29 cellular contexts compared by ENCODE assay signal in the genomic region with DNA sequence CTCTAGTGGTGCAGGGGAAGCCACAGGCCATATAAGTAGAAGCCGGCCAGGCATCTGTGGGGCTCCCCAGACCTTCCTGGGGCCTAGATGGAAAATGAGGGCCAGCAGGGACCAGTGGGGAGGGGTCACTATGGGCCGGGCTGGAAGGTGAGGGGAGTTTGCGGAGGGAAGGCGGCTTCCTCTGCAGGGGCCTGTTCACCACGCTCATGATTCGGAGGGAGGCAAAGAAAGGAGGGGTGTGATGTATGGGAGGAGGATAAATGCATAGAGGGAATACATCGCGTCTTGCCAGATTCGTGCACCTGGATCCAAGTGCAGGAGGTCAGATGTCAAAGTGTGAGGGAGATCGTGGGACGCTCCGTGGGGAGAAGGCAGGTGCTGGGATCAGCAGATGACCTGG. TPM values are rescaled to one million over a fixed set of nuclear protein-coding genes. Genes with fewer than 3 reads are reported as not detected.
"Had no signal": no experiment of that assay in that cellular context is flagged by ENCODE, and none has a peak within 500 bp of the region (broad histone marks: within the 10 kb centered on the region; RNA-seq: fewer than 3 reads in every experiment).

No MANE protein-coding gene starts in this region.

- H3K9me3 ChIP-seq: esophagus squamous epithelium, left lung, neutrophil, right atrium auricular region, sigmoid colon, stomach, thyroid gland had no signal

- ATAC-seq: effector memory CD8-positive, alpha-beta T cell; left lung; naive thymus-derived CD4-positive, alpha-beta T cell; stimulated activated effector memory CD8-positive, alpha-beta T cell treated with anti-CD3 and anti-CD28 coated beads, Interleukin-12 subunit alpha, Interleukin-12 subunit beta, amount 100 ng/mL, for 72 hours had no signal

- H3K4me3 Mint-ChIP-seq: effector memory CD8-positive, alpha-beta T cell; immature natural killer cell; naive thymus-derived CD4-positive, alpha-beta T cell; nephron; stimulated activated effector memory CD8-positive, alpha-beta T cell treated with anti-CD3 and anti-CD28 coated beads, Interleukin-12 subunit alpha, Interleukin-12 subunit beta, amount 100 ng/mL, for 72 hours had no signal

- H3K4me1 ChIP-seq: parathyroid adenoma had no signal

- H3K9ac ChIP-seq: parathyroid adenoma had no signal

- H3K27ac ChIP-seq: esophagus squamous epithelium, left lung, neutrophil, parathyroid adenoma, right atrium auricular region, sigmoid colon, stomach, thyroid gland had no signal

- DNase-seq: cerebellar nuclear complex; cortex of kidney; effector memory CD8-positive, alpha-beta T cell; erythroblast; esophagus squamous epithelium; foreskin melanocyte; hypothalamus; immature natural killer cell; islet precursor cell; mesendoderm; midbrain; naive thymus-derived CD4-positive, alpha-beta T cell; stimulated activated CD4-positive, alpha-beta T cell treated with anti-CD3 and anti-CD28 coated beads, Interleukin-2, amount 100 ng/mL, for 24 hours; stimulated activated CD4-positive, alpha-beta T cell treated with anti-CD3 and anti-CD28 coated beads, Interleukin-4, amount 100 ng/mL, for 24 hours; stimulated activated naive CD4-positive, alpha-beta T cell treated with Interleukin-2 at 50 U/mL for 16 hours; stomach; thyroid gland; trophoblast cell had no signal

- H3K79me2 ChIP-seq: parathyroid adenoma had no signal

- H2AFZ ChIP-seq: parathyroid adenoma had no signal

- H3K36me3 Mint-ChIP-seq: stimulated activated effector memory CD8-positive, alpha-beta T cell treated with anti-CD3 and anti-CD28 coated beads, Interleukin-12 subunit alpha, Interleukin-12 subunit beta, amount 100 ng/mL, for 72 hours had no signal

- H3K4me1 Mint-ChIP-seq: nephron; stimulated activated effector memory CD8-positive, alpha-beta T cell treated with anti-CD3 and anti-CD28 coated beads, Interleukin-12 subunit alpha, Interleukin-12 subunit beta, amount 100 ng/mL, for 72 hours had no signal

- H3K27ac Mint-ChIP-seq: effector memory CD8-positive, alpha-beta T cell; naive thymus-derived CD4-positive, alpha-beta T cell; nephron; progenitor cell of endocrine pancreas; stimulated activated effector memory CD8-positive, alpha-beta T cell treated with anti-CD3 and anti-CD28 coated beads, Interleukin-12 subunit alpha, Interleukin-12 subunit beta, amount 100 ng/mL, for 72 hours had no signal

- H3K9me3 Mint-ChIP-seq: effector memory CD8-positive, alpha-beta T cell; immature natural killer cell; naive thymus-derived CD4-positive, alpha-beta T cell; nephron; stimulated activated effector memory CD8-positive, alpha-beta T cell treated with anti-CD3 and anti-CD28 coated beads, Interleukin-12 subunit alpha, Interleukin-12 subunit beta, amount 100 ng/mL, for 72 hours had no signal

- H3K4me3 ChIP-seq: esophagus squamous epithelium, left lung, right atrium auricular region, sigmoid colon, stomach, thyroid gland had no signal

- H3K27me3 ChIP-seq: right atrium auricular region, thyroid gland had no signal

RNA-seq across cellular contexts. Expression of a gene that starts 6.9 kb away (rescaled TPM):
- total RNA-seq: esophagus squamous epithelium; naive thymus-derived CD4-positive, alpha-beta T cell; stomach had no signal
- polyA plus RNA-seq: naive thymus-derived CD4-positive, alpha-beta T cell had no signal

RNA-seq across cellular contexts. Expression of a gene that starts 33.4 kb away (rescaled TPM):
- total RNA-seq: dermis microvascular lymphatic vessel endothelial cell, skeletal muscle tissue, urinary bladder had no signal
- polyA plus RNA-seq: naive thymus-derived CD4-positive, alpha-beta T cell had no signal
